ENCODE assay signal across 20 cellular contexts in the genomic region with DNA sequence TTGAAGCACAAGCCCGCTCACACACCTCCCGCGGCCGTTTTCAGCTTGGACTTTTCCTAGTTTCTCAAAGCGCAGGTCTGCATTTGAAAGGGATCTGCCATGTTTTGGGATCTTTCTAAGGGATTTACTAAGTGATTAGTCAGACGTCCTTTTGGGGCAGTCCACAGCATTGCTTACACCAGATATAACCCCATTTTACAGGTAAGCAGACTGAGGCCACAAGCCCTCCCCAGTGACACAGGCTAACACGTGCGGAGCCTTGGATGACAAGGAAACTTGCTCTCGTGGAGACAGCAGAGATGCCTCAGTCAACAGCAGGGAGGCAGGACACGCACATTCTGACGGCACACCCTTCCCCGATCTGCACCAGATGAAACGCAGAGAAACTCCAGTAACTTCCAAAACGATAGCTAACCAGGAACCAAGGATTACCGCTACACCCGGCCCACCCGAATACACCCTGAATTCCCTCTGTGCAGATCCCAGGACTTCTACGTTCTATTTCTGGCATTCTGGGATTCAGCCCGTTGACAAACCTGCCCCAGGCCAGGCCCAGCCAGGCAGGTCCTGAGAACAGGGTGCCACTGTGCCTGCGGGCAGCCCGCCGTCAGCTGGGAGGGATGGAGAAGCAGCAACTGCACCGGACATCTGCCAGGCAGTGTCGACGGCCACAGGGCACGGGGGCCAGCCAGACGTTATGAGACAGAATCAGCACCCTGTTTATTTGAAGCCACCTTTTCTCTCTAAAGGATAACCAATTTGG. TPM values are rescaled to one million over a fixed set of nuclear protein-coding genes. Genes with fewer than 3 reads are reported as not detected.
"Had no signal": no experiment of that assay in that cellular context is flagged by ENCODE, and none has a peak within 500 bp of the region (broad histone marks: within the 10 kb centered on the region; RNA-seq: fewer than 3 reads in every experiment).

No MANE protein-coding gene starts in this region.

- H3K27ac ChIP-seq: adrenal gland, epithelial cell of prostate, neutrophil, SK-N-MC, upper lobe of right lung had no signal

- H3K9me3 Mint-ChIP-seq: activated T-helper 17 cell treated with anti-CD3 and anti-CD28 coated beads, Interleukin-2, amount 50 U/mL, for 72 hours; effector memory CD8-positive, alpha-beta T cell had no signal

- H3K4me3 ChIP-seq: adrenal gland, right atrium auricular region, SK-N-MC, smooth muscle cell, upper lobe of right lung had no signal

- ATAC-seq: activated T-helper 17 cell treated with anti-CD3 and anti-CD28 coated beads, Interleukin-2, amount 50 U/mL, for 72 hours; effector memory CD8-positive, alpha-beta T cell; left colon; stimulated activated naive B cell treated with anti-CD40 and anti-IgM and Interleukin-4, amounts not matched to agents 10 μg/mL and 1 μg/mL and 100 μg/mL, for 72 hours had no signal

- H3K36me3 Mint-ChIP-seq: immature natural killer cell; stimulated activated naive B cell treated with anti-CD40 and anti-IgM and Interleukin-4, amounts not matched to agents 10 μg/mL and 1 μg/mL and 100 μg/mL, for 72 hours had no signal

- H3K4me1 ChIP-seq: adrenal gland had no signal

- H3K4me3 Mint-ChIP-seq: activated B cell treated with CpG ODN at 0.5 μM for 24 hours; activated CD4-positive, alpha-beta T cell treated with anti-CD3 and anti-CD28 coated beads, Interleukin-2, amount 10 ng/mL, durations not matched to agents 7 days and 5 days; activated T-helper 17 cell treated with anti-CD3 and anti-CD28 coated beads, Interleukin-2, amount 50 U/mL, for 72 hours; dendritic cell treated with granulocyte-macrophage colony-stimulating factor and Interleukin-4, amounts not matched to agents 40 ng/mL and 50 ng/mL, for 4 days; effector memory CD8-positive, alpha-beta T cell; immature natural killer cell; stimulated activated naive B cell treated with anti-CD40 and anti-IgM and Interleukin-4, amounts not matched to agents 10 μg/mL and 1 μg/mL and 100 μg/mL, for 72 hours had no signal

- H3K36me3 ChIP-seq: adrenal gland, neutrophil, right atrium auricular region, upper lobe of right lung had no signal

- H3K9me3 ChIP-seq: adrenal gland, neutrophil, right atrium auricular region, upper lobe of right lung had no signal

- H3K4me1 Mint-ChIP-seq: activated CD4-positive, alpha-beta T cell treated with anti-CD3 and anti-CD28 coated beads, Interleukin-2, amount 10 ng/mL, durations not matched to agents 7 days and 5 days; activated T-helper 17 cell treated with anti-CD3 and anti-CD28 coated beads, Interleukin-2, amount 50 U/mL, for 72 hours had no signal

- DNase-seq: activated B cell treated with CpG ODN at 0.5 μM for 24 hours; activated CD4-positive, alpha-beta T cell treated with anti-CD3 and anti-CD28 coated beads, Interleukin-2, amount 10 ng/mL, durations not matched to agents 7 days and 5 days; activated CD8-positive, alpha-beta memory T cell treated with anti-CD3 and anti-CD28 coated beads for 24 hours; activated naive CD4-positive, alpha-beta T cell treated with anti-CD3 and anti-CD28 coated beads, Interleukin-2, amount 50 U/mL, for 16 hours; activated T-cell treated with anti-CD3 and anti-CD28 coated beads for 4 hours; adrenal gland; central memory CD4-positive, alpha-beta T cell; effector memory CD8-positive, alpha-beta T cell; immature natural killer cell; stimulated activated naive B cell treated with anti-CD40 and anti-IgM and Interleukin-4, amounts not matched to agents 10 μg/mL and 1 μg/mL and 100 μg/mL, for 72 hours; upper lobe of right lung had no signal

- H3K27ac Mint-ChIP-seq: activated B cell treated with CpG ODN at 0.5 μM for 24 hours; activated CD4-positive, alpha-beta T cell treated with anti-CD3 and anti-CD28 coated beads, Interleukin-2, amount 10 ng/mL, durations not matched to agents 7 days and 5 days; activated T-helper 17 cell treated with anti-CD3 and anti-CD28 coated beads, Interleukin-2, amount 50 U/mL, for 72 hours; dendritic cell treated with granulocyte-macrophage colony-stimulating factor and Interleukin-4, amounts not matched to agents 40 ng/mL and 50 ng/mL, for 4 days; effector memory CD8-positive, alpha-beta T cell; immature natural killer cell; stimulated activated naive B cell treated with anti-CD40 and anti-IgM and Interleukin-4, amounts not matched to agents 10 μg/mL and 1 μg/mL and 100 μg/mL, for 72 hours had no signal

- H3K27me3 ChIP-seq: adrenal gland, right atrium auricular region had no signal

- H3K4me2 ChIP-seq: smooth muscle cell had no signal

RNA-seq across cellular contexts. Expression of a gene that starts 27.9 kb away (rescaled TPM):
- total RNA-seq: activated B cell treated with CpG ODN at 0.5 μM for 24 hours; activated CD4-positive, alpha-beta T cell treated with anti-CD3 and anti-CD28 coated beads, Interleukin-2, amount 10 ng/mL, durations not matched to agents 7 days and 5 days; activated T-helper 17 cell treated with anti-CD3 and anti-CD28 coated beads, Interleukin-2, amount 50 U/mL, for 72 hours; adrenal gland; right atrium auricular region; smooth muscle cell; T-helper 1 cell treated with Interleukin-12 subunit alpha and Interleukin-12 subunit beta and Interleukin-4 antibody, amounts not matched to agents 30 ng/mL and 1 ng/mL, for 36 hours; upper lobe of right lung had no signal
- polyA plus RNA-seq: adrenal gland, immature natural killer cell, smooth muscle cell had no signal
